In genomic region chr22:19755145-19755710, GRCh38 we compare ENCODE assay signal across 35 cellular contexts. TPM values are rescaled to one million over a fixed set of nuclear protein-coding genes. Genes with fewer than 3 reads are reported as not detected.
DNase-seq lines count a peak whose midpoint lies in the region; ATAC-seq, FAIRE-seq and TF ChIP-seq lines count a peak whose summit lies in the region.
"Had no signal": no experiment of that assay in that cellular context is flagged by ENCODE, and none has a peak within 500 bp of the region (broad histone marks: within the 10 kb centered on the region; RNA-seq: fewer than 3 reads in every experiment).

No MANE protein-coding gene starts in this region.

- H3K27me3 Mint-ChIP-seq in mesothelial cell of epicardium (ENCODE audit: low read depth), result peaks cover 84% of the 10 kb centered on the region
- H3K27me3 Mint-ChIP-seq in type B pancreatic cell, result peaks cover 76% of the 10 kb centered on the region
- H3K27me3 Mint-ChIP-seq in CD4-positive, alpha-beta T cell, result peaks cover 63% of the 10 kb centered on the region

- peak overlapping the region; percentile 36 for H3K4me3 Mint-ChIP-seq in mesothelial cell of epicardium
- peak overlapping the region; percentile 63 for H3K4me3 Mint-ChIP-seq in type B pancreatic cell
- no peak overlapping the region for H3K4me3 Mint-ChIP-seq in CD4-positive, alpha-beta T cell
- H3K4me3 Mint-ChIP-seq: activated CD4-positive, alpha-beta memory T cell treated with anti-CD3 and anti-CD28 coated beads for 36 hours had no signal

- 0 out of 2 replicates have a peak overlapping the region, but pooled peaks have one; percentile 7 for H3K4me2 ChIP-seq in HepG2 (ENCODE audit: low read depth, low read length)

- no peak for TF ChIP-seq RAD21 in HepG2 (CRISPR knock-in tag; IDR thresholded peaks at IDR 0.05)

- no peaks in the 10 kb centered on the region for H3K79me2 ChIP-seq in HepG2 (ENCODE audit: insufficient read depth, low read length)

- DNase-seq in HepG2 (ENCODE audit: low spot score) (no peak), right lobe of liver (no peak), coronary artery (ENCODE audit: low spot score) (no peak), mesothelial cell of epicardium (ENCODE audit: low spot score in 2 of 2, unreplicated experiment in 2 of 2) (no peak), type B pancreatic cell (ENCODE audit: extremely low spot score, unreplicated experiment) (no peak)
- no peak for DNase-seq in CD4-positive, alpha-beta T cell
- no peak for DNase-seq in effector CD8-positive, alpha-beta T cell (lab: John Stamatoyannopoulos, UW)
- DNase-seq: activated CD4-positive, alpha-beta memory T cell treated with anti-CD3 and anti-CD28 coated beads for 36 hours; activated CD8-positive, alpha-beta memory T cell treated with anti-CD3 and anti-CD28 coated beads, Interleukin-2, amount 50 U/mL, for 48 hours; activated naive CD4-positive, alpha-beta T cell treated with anti-CD3 and anti-CD28 coated beads, Interleukin-2, amount 50 U/mL, for 16 hours; amniotic stem cell; BE2C; DMS53; effector CD4-positive, alpha-beta T cell; head of caudate nucleus; immature natural killer cell; IMR-90; left colon; mesenchymal stem cell; NCI-H1092 treated with DMSO at 0.1 percent for 48 hours; NCI-H187; NCI-H345; ovary; retina; RPMI8226; stimulated activated CD4-positive, alpha-beta T cell treated with anti-CD3 and anti-CD28 coated beads, Interleukin-2, amount 100 ng/mL, for 24 hours; T-helper 1 cell had no signal

- ATAC-seq in HepG2 (no peak), right lobe of liver (no peak), GM18519 (IDR thresholded peaks at IDR 0.05; ENCODE audit: low FRiP score, unreplicated experiment) (no peak)
- ATAC-seq in CD4-positive, alpha-beta T cell (ENCODE audit: poor library complexity), result no peak
- ATAC-seq: activated CD4-positive, CD25-positive, alpha-beta regulatory T cell treated with anti-CD3 and anti-CD28 coated beads, Interleukin-2, amount 50 U/mL, for 24 hours; HCT116; left colon had no signal

- H3K27ac ChIP-seq in HepG2 (ENCODE audit: extremely low read length, insufficient read depth, low read length), result no peak overlapping the region
- H3K27ac ChIP-seq in right lobe of liver, result no peak overlapping the region
- no peak overlapping the region for H3K27ac ChIP-seq in coronary artery
- no peak overlapping the region for H3K27ac ChIP-seq in CD4-positive, alpha-beta T cell (ENCODE audit: low read depth, low read length)
- H3K27ac ChIP-seq: ovary, SJSA1, upper lobe of left lung had no signal

- TF ChIP-seq EP300 in HepG2 (IDR thresholded peaks at IDR 0.05; ENCODE audit: low read depth in 2 of 2, low read length in 2 of 2), result no peak
- no peak for TF ChIP-seq EP300 in HepG2 (CRISPR knock-in tag; IDR thresholded peaks at IDR 0.05; ENCODE audit: borderline replicate concordance)

- no peak for FAIRE-seq in HepG2 (lab: Jason Lieb, UNC)
- FAIRE-seq: bronchial epithelial cell, G401.6, TTC549 had no signal

- POLR2A ChIA-PET in HepG2 (lab: Yijun Ruan, JAX), result no interaction called here
- POLR2A ChIA-PET in CD4-positive, alpha-beta T cell (lab: Charles Lee), result interaction anchor here (1.5 to 2.3 kb wide), 2 partner anchors 137 to 155 kb away, joined by 10 to 17 read pairs; no protein-coding TSS in a partner anchor

- H3K9me3 ChIP-seq in HepG2 (ENCODE audit: low read length), result no peaks in the 10 kb centered on the region
- H3K9me3 ChIP-seq in right lobe of liver, result no peaks in the 10 kb centered on the region
- H3K9me3 ChIP-seq in CD4-positive, alpha-beta T cell (ENCODE audit: control insufficient read depth, low read length), result no peaks in the 10 kb centered on the region
- H3K9me3 ChIP-seq: BE2C, ovary, SJSA1, upper lobe of left lung had no signal

- CTCF ChIA-PET in HepG2 (lab: Yijun Ruan, JAX; ENCODE audit: low intra/inter-chr PET ratio, low total read pairs), result interaction anchor here (3.1 kb wide), 1 partner anchor 155 kb away, joined by 14 read pairs; no protein-coding TSS in a partner anchor
- CTCF ChIA-PET in CD4-positive, alpha-beta T cell (lab: Charles Lee), result no interaction called here

- no peak overlapping the region for H3K9ac ChIP-seq in HepG2 (ENCODE audit: insufficient read depth, low read depth, low read length)

- WGBS in HepG2 (ENCODE audit: low lambda C conversion rate), result 0% methylated on average over 5 of the region's 59 CpGs
- 5% methylated on average over 25 of the region's 59 CpGs for WGBS in right lobe of liver (ENCODE audit: insufficient coverage, low coverage, low lambda C conversion rate, missing lambda C conversion rate)

- H3K36me3 ChIP-seq in HepG2 (replicated peaks in 1 of 2; ENCODE audit: control insufficient read depth in 1 of 2, insufficient read depth in 2 of 2, low read length in 2 of 2), result no peaks in the 10 kb centered on the region
- no peaks in the 10 kb centered on the region for H3K36me3 ChIP-seq in right lobe of liver
- H3K36me3 ChIP-seq: BE2C, ovary, SJSA1, upper lobe of left lung had no signal

- H3K9me3 Mint-ChIP-seq in mesothelial cell of epicardium, result no peaks in the 10 kb centered on the region
- no peaks in the 10 kb centered on the region for H3K9me3 Mint-ChIP-seq in type B pancreatic cell
- no peaks in the 10 kb centered on the region for H3K9me3 Mint-ChIP-seq in CD4-positive, alpha-beta T cell
- H3K9me3 Mint-ChIP-seq: activated CD4-positive, alpha-beta memory T cell treated with anti-CD3 and anti-CD28 coated beads for 36 hours had no signal

- BruUV-seq in HepG2 (replicated peaks; lab: Mats Ljungman, UMichigan), result no TSS peak

- H4K20me1 ChIP-seq in HepG2 (ENCODE audit: insufficient read depth, low read length), result no peaks in the 10 kb centered on the region; the same call in 1 of the 2 replicates

- peaks cover 29% of the 10 kb centered on the region; the same call in 1 of the 2 replicates for H3K4me1 ChIP-seq in HepG2 (ENCODE audit: insufficient read depth, low read length)
- H3K4me1 ChIP-seq in right lobe of liver, result peaks cover 0 to 4% (median 0%) of the 10 kb centered on the region in 4 donors
- H3K4me1 ChIP-seq: BE2C had no signal

- H3K4me1 Mint-ChIP-seq in mesothelial cell of epicardium, result peaks cover 21% of the 10 kb centered on the region
- H3K4me1 Mint-ChIP-seq in type B pancreatic cell (ENCODE audit: unreplicated experiment), result peaks cover 9% of the 10 kb centered on the region
- peaks cover 29% of the 10 kb centered on the region for H3K4me1 Mint-ChIP-seq in CD4-positive, alpha-beta T cell (ENCODE audit: low read depth)

- intact Hi-C loops in HepG2 (cut with micrococcal nuclease; ENCODE audit: unreplicated experiment) (no loop called here), right lobe of liver (cut with DNase I) (loop anchor here (10.0 kb wide), 2 partner anchors 90 to 120 kb away; no protein-coding TSS in a partner anchor)
- intact Hi-C loops in CD4-positive, alpha-beta T cell (cut with DNase I, micrococcal nuclease), result loop anchor here (5.0 kb wide), 1 partner anchor 137 kb away; no protein-coding TSS in a partner anchor

- no peak overlapping the region for H3K27ac Mint-ChIP-seq in mesothelial cell of epicardium
- H3K27ac Mint-ChIP-seq in type B pancreatic cell, result no peak overlapping the region
- H3K27ac Mint-ChIP-seq in CD4-positive, alpha-beta T cell, result no peak overlapping the region
- H3K27ac Mint-ChIP-seq: activated CD4-positive, alpha-beta memory T cell treated with anti-CD3 and anti-CD28 coated beads for 36 hours; immature natural killer cell had no signal

- in situ Hi-C loops in HepG2 (cut with HindIII; ENCODE audit: extremely low pct_ligation_motif_present, low pct_unique_long_range_greater_than_20kb), result loop anchor here (10.0 kb wide), 1 partner anchor 160 kb away; no protein-coding TSS in a partner anchor

- no peaks in the 10 kb centered on the region for H3K36me3 Mint-ChIP-seq in mesothelial cell of epicardium
- H3K36me3 Mint-ChIP-seq in type B pancreatic cell, result no peaks in the 10 kb centered on the region
- H3K36me3 Mint-ChIP-seq in CD4-positive, alpha-beta T cell (ENCODE audit: low read depth), result no peaks in the 10 kb centered on the region

- no peak overlapping the region for H2AFZ ChIP-seq in HepG2 (ENCODE audit: low read length)

- H3K27me3 ChIP-seq in HepG2 (ENCODE audit: control insufficient read depth in 1 of 2, insufficient read depth in 2 of 2, low read length in 2 of 2) (peaks cover 17 to 94% of the 10 kb centered on the region in 2 experiments), right lobe of liver (peaks cover 0 to 12% of the 10 kb centered on the region in 2 donors)
- peaks cover 65% of the 10 kb centered on the region for H3K27me3 ChIP-seq in CD4-positive, alpha-beta T cell (ENCODE audit: control insufficient read depth, insufficient read depth, low read length)

- no peak for TF ChIP-seq POLR2A in HepG2 (IDR thresholded peaks at IDR 0.05; ENCODE audit: insufficient read depth in 1 of 2, low read depth in 2 of 2, low read length in 2 of 2)
- TF ChIP-seq POLR2A in right lobe of liver (IDR thresholded peaks at IDR 0.05), result no peak

- H3K4me3 ChIP-seq in HepG2 (replicated peaks in 1 of 3; ENCODE audit: insufficient read depth in 1 of 3, low read depth in 2 of 3, low read length in 3 of 3), result no peak overlapping the region
- H3K4me3 ChIP-seq in right lobe of liver, result no peak overlapping the region
- H3K4me3 ChIP-seq in coronary artery, result peak overlapping the region; percentile 42
- H3K4me3 ChIP-seq: ovary, SJSA1, upper lobe of left lung had no signal

- TF ChIP-seq CTCF in HepG2 (CRISPR knock-in tag; IDR thresholded peaks at IDR 0.05), result no peak
- TF ChIP-seq CTCF in right lobe of liver (IDR thresholded peaks at IDR 0.05), result no peak
- no peak for TF ChIP-seq CTCF in coronary artery (IDR thresholded peaks at IDR 0.05)
- TF ChIP-seq CTCF in mesothelial cell of epicardium (IDR thresholded peaks at IDR 0.05; ENCODE audit: unreplicated experiment), result no peak
- no peak for TF ChIP-seq CTCF in type B pancreatic cell (conservative IDR thresholded peaks at IDR 0.05)
- TF ChIP-seq CTCF in CD4-positive, alpha-beta T cell (IDR thresholded peaks at IDR 0.05), result no peak

RNA-seq across cellular contexts. Expression of gene TBX1, which starts 5.3 kb away (rescaled TPM):
- total RNA-seq in HepG2 (2016; rRNA removed; fragmentation: Illumina TruSeq; extraction: Trizol) (not detected in 2 replicates), right lobe of liver (under 1 TPM in 4 of 6 experiments, not detected in 2; 0.24 to 0.37 (median 0.30) TPM), mesothelial cell of epicardium (0.34 to 0.45 TPM in 2 of 3 replicates, not detected in the other), type B pancreatic cell (ENCODE audit: low replicate concordance) (2.4 and 3.4 TPM in 2 replicates)
- not detected in 2 replicates for total RNA-seq in HepG2 (2016; cell fraction: cytosol; rRNA removed; fragmentation: Illumina TruSeq; extraction: Trizol; ENCODE audit: low read depth)
- not detected in 2 replicates for total RNA-seq in HepG2 (2016; cell fraction: insoluble cytoplasmic fraction; rRNA removed; fragmentation: Illumina TruSeq; extraction: Trizol)
- not detected in 2 replicates for total RNA-seq in HepG2 (2016; cell fraction: membrane; rRNA removed; fragmentation: Illumina TruSeq; extraction: Trizol)
- not detected in 2 replicates for total RNA-seq in HepG2 (2016; cell fraction: nucleus; rRNA removed; fragmentation: Illumina TruSeq; extraction: Trizol)
- polyA plus RNA-seq in HepG2 (2011; rRNA removed), result not detected in 2 replicates
- polyA plus RNA-seq in HepG2 (2011; cell fraction: cytosol; rRNA removed), result 0.03 TPM in 1 of 2 replicates, not detected in the other
- polyA plus RNA-seq in HepG2 (2011; cell fraction: nucleus; rRNA removed), result 0.23 TPM in 1 of 2 replicates, not detected in the other
- polyA plus RNA-seq in HepG2 (2012), result not detected in 2 replicates
- not detected in 2 replicates for polyA plus RNA-seq in HepG2 (2016; cell fraction: cytosol; fragmentation: Illumina TruSeq; extraction: Trizol; ENCODE audit: low read depth)
- not detected in 2 replicates for polyA plus RNA-seq in HepG2 (2016; cell fraction: insoluble cytoplasmic fraction; fragmentation: Illumina TruSeq; extraction: Trizol; ENCODE audit: low read depth)
- 0.08 TPM in 1 of 2 replicates, not detected in the other for polyA plus RNA-seq in HepG2 (2016; cell fraction: membrane; fragmentation: Illumina TruSeq; extraction: Trizol; ENCODE audit: low read depth)
- polyA plus RNA-seq in HepG2 (2016; cell fraction: nucleus; fragmentation: Illumina TruSeq; extraction: Trizol; ENCODE audit: insufficient read depth, low read depth), result not detected in 2 replicates
- polyA minus RNA-seq in HepG2 (2011; rRNA and poly(A)+ RNA removed; ENCODE audit: low replicate concordance), result not detected in 2 replicates
- polyA minus RNA-seq in HepG2 (2011; cell fraction: cytosol; rRNA and poly(A)+ RNA removed), result not detected in 2 replicates
- polyA minus RNA-seq in HepG2 (2011; cell fraction: nucleus; rRNA and poly(A)+ RNA removed), result not detected in 2 replicates
- total RNA-seq in CD4-positive, alpha-beta T cell, result not detected
- total RNA-seq: activated CD4-positive, alpha-beta memory T cell treated with anti-CD3 and anti-CD28 coated beads for 36 hours; IMR-90 had no signal

RNA-seq across cellular contexts. Expression of gene GP1BB, which starts 31.9 kb away (rescaled TPM):
- not detected in 2 replicates for total RNA-seq in HepG2 (2016; rRNA removed; fragmentation: Illumina TruSeq; extraction: Trizol)
- total RNA-seq in HepG2 (2016; cell fraction: cytosol; rRNA removed; fragmentation: Illumina TruSeq; extraction: Trizol; ENCODE audit: low read depth), result not detected in 2 replicates
- not detected in 2 replicates for total RNA-seq in HepG2 (2016; cell fraction: insoluble cytoplasmic fraction; rRNA removed; fragmentation: Illumina TruSeq; extraction: Trizol)
- total RNA-seq in HepG2 (2016; cell fraction: membrane; rRNA removed; fragmentation: Illumina TruSeq; extraction: Trizol), result 0.10 TPM in 1 of 2 replicates, not detected in the other
- not detected in 2 replicates for total RNA-seq in HepG2 (2016; cell fraction: nucleus; rRNA removed; fragmentation: Illumina TruSeq; extraction: Trizol)
- polyA plus RNA-seq in HepG2 (2011; rRNA removed), result 0.07 TPM in 1 of 2 replicates, not detected in the other
- 0.16 TPM in 1 of 2 replicates, not detected in the other for polyA plus RNA-seq in HepG2 (2011; cell fraction: cytosol; rRNA removed)
- 0.47 TPM in 1 of 2 replicates, not detected in the other for polyA plus RNA-seq in HepG2 (2011; cell fraction: nucleus; rRNA removed)
- not detected in 2 replicates for polyA plus RNA-seq in HepG2 (2012)
- not detected in 2 replicates for polyA plus RNA-seq in HepG2 (2016; cell fraction: cytosol; fragmentation: Illumina TruSeq; extraction: Trizol; ENCODE audit: low read depth)
- polyA plus RNA-seq in HepG2 (2016; cell fraction: insoluble cytoplasmic fraction; fragmentation: Illumina TruSeq; extraction: Trizol; ENCODE audit: low read depth), result not detected in 2 replicates
- polyA plus RNA-seq in HepG2 (2016; cell fraction: membrane; fragmentation: Illumina TruSeq; extraction: Trizol; ENCODE audit: low read depth), result not detected in 2 replicates
- not detected in 2 replicates for polyA plus RNA-seq in HepG2 (2016; cell fraction: nucleus; fragmentation: Illumina TruSeq; extraction: Trizol; ENCODE audit: insufficient read depth, low read depth)
- 0.32 TPM in 1 of 2 replicates, not detected in the other for polyA minus RNA-seq in HepG2 (2011; rRNA and poly(A)+ RNA removed; ENCODE audit: low replicate concordance)
- not detected in 2 replicates for polyA minus RNA-seq in HepG2 (2011; cell fraction: cytosol; rRNA and poly(A)+ RNA removed)
- not detected in 2 replicates for polyA minus RNA-seq in HepG2 (2011; cell fraction: nucleus; rRNA and poly(A)+ RNA removed)
- 1 to 10 TPM in 1 of 6 experiments, under 1 TPM in 4, not detected in 1; 0.15 to 1.3 (median 0.62) TPM for total RNA-seq in right lobe of liver
- total RNA-seq in mesothelial cell of epicardium, result 1.4 to 5.7 TPM (median 4.4 TPM) in 3 replicates
- 1.9 and 2.4 TPM in 2 replicates for total RNA-seq in type B pancreatic cell (ENCODE audit: low replicate concordance)
- total RNA-seq in CD4-positive, alpha-beta T cell, result under 1 TPM in 1 of 2 experiments, not detected in 1; 0.22 TPM
- total RNA-seq: activated CD4-positive, alpha-beta memory T cell treated with anti-CD3 and anti-CD28 coated beads for 36 hours; bronchial epithelial cell had no signal

RNA-seq across cellular contexts. Expression of gene SEPTIN5, which starts 40.9 kb away (rescaled TPM):
- total RNA-seq in HepG2 (2016; rRNA removed; fragmentation: Illumina TruSeq; extraction: Trizol) (not detected in 2 replicates), right lobe of liver (1 to 10 TPM; 1.3 to 3.7 (median 2.1) TPM), mesothelial cell of epicardium (32.2 to 42.1 TPM (median 36.2 TPM) in 3 replicates), type B pancreatic cell (ENCODE audit: low replicate concordance) (45.7 and 54.6 TPM in 2 replicates)
- 0.09 and 0.20 TPM in 2 replicates for total RNA-seq in HepG2 (2016; cell fraction: cytosol; rRNA removed; fragmentation: Illumina TruSeq; extraction: Trizol; ENCODE audit: low read depth)
- not detected in 2 replicates for total RNA-seq in HepG2 (2016; cell fraction: insoluble cytoplasmic fraction; rRNA removed; fragmentation: Illumina TruSeq; extraction: Trizol)
- total RNA-seq in HepG2 (2016; cell fraction: membrane; rRNA removed; fragmentation: Illumina TruSeq; extraction: Trizol), result 0.06 and 0.10 TPM in 2 replicates
- total RNA-seq in HepG2 (2016; cell fraction: nucleus; rRNA removed; fragmentation: Illumina TruSeq; extraction: Trizol), result not detected in 2 replicates
- 0.33 and 0.55 TPM in 2 replicates for polyA plus RNA-seq in HepG2 (2011; rRNA removed)
- polyA plus RNA-seq in HepG2 (2011; cell fraction: cytosol; rRNA removed), result 0.04 TPM in 1 of 2 replicates, not detected in the other
- 0.57 and 0.82 TPM in 2 replicates for polyA plus RNA-seq in HepG2 (2011; cell fraction: nucleus; rRNA removed)
- 0.08 TPM in 1 of 2 replicates, not detected in the other for polyA plus RNA-seq in HepG2 (2012)
- 0.15 and 0.23 TPM in 2 replicates for polyA plus RNA-seq in HepG2 (2016; cell fraction: cytosol; fragmentation: Illumina TruSeq; extraction: Trizol; ENCODE audit: low read depth)
- polyA plus RNA-seq in HepG2 (2016; cell fraction: insoluble cytoplasmic fraction; fragmentation: Illumina TruSeq; extraction: Trizol; ENCODE audit: low read depth), result not detected in 2 replicates
- 0.23 and 0.58 TPM in 2 replicates for polyA plus RNA-seq in HepG2 (2016; cell fraction: membrane; fragmentation: Illumina TruSeq; extraction: Trizol; ENCODE audit: low read depth)
- polyA plus RNA-seq in HepG2 (2016; cell fraction: nucleus; fragmentation: Illumina TruSeq; extraction: Trizol; ENCODE audit: insufficient read depth, low read depth), result 0.28 TPM in 1 of 2 replicates, not detected in the other
- 1.0 and 1.5 TPM in 2 replicates for polyA minus RNA-seq in HepG2 (2011; rRNA and poly(A)+ RNA removed; ENCODE audit: low replicate concordance)
- polyA minus RNA-seq in HepG2 (2011; cell fraction: cytosol; rRNA and poly(A)+ RNA removed), result not detected in 2 replicates
- polyA minus RNA-seq in HepG2 (2011; cell fraction: nucleus; rRNA and poly(A)+ RNA removed), result 0.77 TPM in 1 of 2 replicates, not detected in the other
- total RNA-seq in CD4-positive, alpha-beta T cell, result under 1 TPM; 0.71 to 0.75 TPM
